Comparison of ENCODE assay signal across 26 cellular contexts in genomic region chr15:95176794-95177577, GRCh38.
DNase-seq lines count a peak whose midpoint lies in the region; ATAC-seq, FAIRE-seq and TF ChIP-seq lines count a peak whose summit lies in the region.
"Had no signal": no experiment of that assay in that cellular context is flagged by ENCODE, and none has a peak within 500 bp of the region (broad histone marks: within the 10 kb centered on the region; RNA-seq: fewer than 3 reads in every experiment).

No MANE protein-coding gene starts in this region.

- H3K4me3 ChIP-seq in IMR-90 (ENCODE audit: insufficient read depth, low read depth, low read length) (no peak overlapping the region), H1 (ENCODE audit: extremely low read depth in 1 of 4, insufficient read depth in 2 of 4, low read depth in 3 of 4, low read length in 4 of 4) (no peak overlapping the region), spleen (no peak overlapping the region)
- H3K4me3 ChIP-seq: cardiac muscle cell, esophagus squamous epithelium, lung, sigmoid colon, testis had no signal

- H3K9me1 ChIP-seq in IMR-90 (ENCODE audit: insufficient read depth, low read length), result no peaks in the 10 kb centered on the region; the same call in 1 of the 2 replicates

- H3K4ac ChIP-seq in IMR-90 (ENCODE audit: low read depth, low read length) (no peak overlapping the region), H1 (replicated peaks; ENCODE audit: insufficient read length, low read depth, low read length) (no peak overlapping the region)

- intact Hi-C loops in IMR-90 (cut with micrococcal nuclease) (no loop called here), spleen (cut with DNase I; ENCODE audit: low total_unique reads) (loop anchor here (10.0 kb wide), 1 partner anchor 58 kb away; no protein-coding TSS in a partner anchor)
- intact Hi-C loops in CD4-positive, alpha-beta T cell (cut with DNase I, micrococcal nuclease), result no loop called here

- CTCF ChIA-PET in IMR-90 (lab: Yijun Ruan, JAX) (interaction anchor here (0.6 kb wide), 1 partner anchor 48 kb away, joined by 3 read pairs; no protein-coding TSS in a partner anchor), H1 (lab: Charles Lee; ENCODE audit: partially characterized antibody) (no interaction called here)
- CTCF ChIA-PET in CD4-positive, alpha-beta T cell (lab: Charles Lee), result no interaction called here

- H4K20me1 ChIP-seq in IMR-90 (ENCODE audit: insufficient read depth, low read length) (no peaks in the 10 kb centered on the region), H1 (replicated peaks in 1 of 2; ENCODE audit: control insufficient read depth in 1 of 2, insufficient read depth in 2 of 2, low read length in 2 of 2) (no peaks in the 10 kb centered on the region)

- H3K9ac ChIP-seq in IMR-90 (ENCODE audit: low read depth, low read length) (no peak overlapping the region), H1 (replicated peaks in 1 of 4; ENCODE audit: extremely low read depth in 1 of 4, low read depth in 3 of 4, low read length in 3 of 4) (no peak overlapping the region)

- H2AFZ ChIP-seq in IMR-90 (replicated peaks; ENCODE audit: low read length, poor library complexity), result no peak overlapping the region
- H2AFZ ChIP-seq in H1 (ENCODE audit: low read length), result no peak overlapping the region

- H3K36me3 Mint-ChIP-seq in CD4-positive, alpha-beta T cell (ENCODE audit: low read depth), result no peaks in the 10 kb centered on the region
- no peaks in the 10 kb centered on the region for H3K36me3 Mint-ChIP-seq in stimulated activated naive B cell treated with anti-CD40 and anti-IgM and Interleukin-4, amounts not matched to agents 10 μg/mL and 1 μg/mL and 100 μg/mL, for 72 hours
- H3K36me3 Mint-ChIP-seq: activated naive CD8-positive, alpha-beta T cell had no signal

- H3K23ac ChIP-seq in IMR-90 (ENCODE audit: low read depth, low read length) (no peak overlapping the region), H1 (ENCODE audit: insufficient read length) (no peak overlapping the region)

- H4K8ac ChIP-seq in IMR-90 (ENCODE audit: low read depth in 2 of 2, low read length in 2 of 2) (no peak overlapping the region), H1 (ENCODE audit: extremely low read depth, insufficient read depth, low read length) (no peak overlapping the region)

- H2AK9ac ChIP-seq in IMR-90 (replicated peaks; ENCODE audit: low read depth, low read length, poor library complexity), result no peak overlapping the region

- no peak for ATAC-seq in IMR-90 (ENCODE audit: low read depth)
- no peak for ATAC-seq in CD4-positive, alpha-beta T cell (ENCODE audit: poor library complexity)
- ATAC-seq in stimulated activated naive B cell treated with anti-CD40 and anti-IgM and Interleukin-4, amounts not matched to agents 10 μg/mL and 1 μg/mL and 100 μg/mL, for 72 hours (replicated peaks), result no peak
- ATAC-seq: activated CD8-positive, alpha-beta T cell treated with anti-CD3 and anti-CD28 coated beads for 36 hours; Right ventricle myocardium inferior had no signal

- no peaks in the 10 kb centered on the region for H3K79me2 ChIP-seq in H1 (ENCODE audit: control insufficient read depth in 1 of 2, insufficient read depth in 2 of 2, low read length in 2 of 2)

- FAIRE-seq in TTC549 (lab: Jason Lieb, UNC) (peak; percentile 93), H1 (lab: Jason Lieb, UNC) (no peak)
- FAIRE-seq: H54, urothelium cell line had no signal

- H3K56ac ChIP-seq in IMR-90 (ENCODE audit: extremely low read depth, insufficient read depth, low read length) (no peak overlapping the region), H1 (replicated peaks; ENCODE audit: insufficient read length, low read depth, low read length) (no peak overlapping the region)

- H2AK5ac ChIP-seq in IMR-90 (ENCODE audit: low read depth, low read length), result no peak overlapping the region
- H2AK5ac ChIP-seq in H1 (ENCODE audit: low read depth, low read length), result no peak overlapping the region

- POLR2A ChIA-PET in IMR-90 (lab: Charles Lee; ENCODE audit: unreplicated experiment) (no interaction called here), H1 (lab: Charles Lee; ENCODE audit: partially characterized antibody) (no interaction called here)
- POLR2A ChIA-PET in CD4-positive, alpha-beta T cell (lab: Charles Lee), result no interaction called here

- DNase-seq in IMR-90 (no peak), H1 (ENCODE audit: low read depth in 1 of 2, low spot score in 2 of 2) (no peak), spleen (no peak), NCI-H446 treated with DMSO at 0.1 percent for 48 hours (lab: John Stamatoyannopoulos, UW) (no peak)
- no peak for DNase-seq in CD4-positive, alpha-beta T cell
- DNase-seq in stimulated activated naive B cell treated with anti-CD40 and anti-IgM and Interleukin-4, amounts not matched to agents 10 μg/mL and 1 μg/mL and 100 μg/mL, for 72 hours, result no peak
- DNase-seq: activated CD4-positive, alpha-beta T cell treated with anti-CD3 and anti-CD28 coated beads for 1 hour; activated CD8-positive, alpha-beta T cell treated with anti-CD3 and anti-CD28 coated beads for 36 hours; AML-193; aorta; endodermal cell; esophagus squamous epithelium; NCI-H1092 treated with DMSO at 0.1 percent for 48 hours; NCI-H187 treated with DMSO at 0.1 percent for 48 hours; NCI-H69; sigmoid colon; stimulated activated naive CD4-positive, alpha-beta T cell; T-helper 9 cell; testis had no signal

- H2BK12ac ChIP-seq in H1 (ENCODE audit: low read depth, low read length), result no peak overlapping the region

- H3K14ac ChIP-seq in IMR-90 (replicated peaks; ENCODE audit: low read depth, low read length), result no peak overlapping the region
- H3K14ac ChIP-seq in H1 (ENCODE audit: insufficient read length), result no peak overlapping the region

- H3K9me3 Mint-ChIP-seq in CD4-positive, alpha-beta T cell, result peaks cover 6% of the 10 kb centered on the region
- H3K9me3 Mint-ChIP-seq in stimulated activated naive B cell treated with anti-CD40 and anti-IgM and Interleukin-4, amounts not matched to agents 10 μg/mL and 1 μg/mL and 100 μg/mL, for 72 hours, result peaks cover 0 to 5% of the 10 kb centered on the region in 2 donors

- H2BK20ac ChIP-seq in IMR-90 (ENCODE audit: low read depth, low read length) (no peak overlapping the region), H1 (ENCODE audit: low read length) (no peak overlapping the region)

- dilution Hi-C loops in IMR-90 (cut with HindIII; ENCODE audit: low sequenced_read_pairs, unreplicated experiment), result no loop called here

- no peak overlapping the region for H3K4me3 Mint-ChIP-seq in CD4-positive, alpha-beta T cell
- no peak overlapping the region for H3K4me3 Mint-ChIP-seq in stimulated activated naive B cell treated with anti-CD40 and anti-IgM and Interleukin-4, amounts not matched to agents 10 μg/mL and 1 μg/mL and 100 μg/mL, for 72 hours
- H3K4me3 Mint-ChIP-seq: activated CD8-positive, alpha-beta T cell treated with anti-CD3 and anti-CD28 coated beads for 36 hours; activated naive CD8-positive, alpha-beta T cell; endodermal cell had no signal

- no peaks in the 10 kb centered on the region for H3K4me1 Mint-ChIP-seq in CD4-positive, alpha-beta T cell (ENCODE audit: low read depth)
- no peaks in the 10 kb centered on the region for H3K4me1 Mint-ChIP-seq in stimulated activated naive B cell treated with anti-CD40 and anti-IgM and Interleukin-4, amounts not matched to agents 10 μg/mL and 1 μg/mL and 100 μg/mL, for 72 hours
- H3K4me1 Mint-ChIP-seq: endodermal cell had no signal

- TF ChIP-seq RAD21 in IMR-90 (IDR thresholded peaks at IDR 0.05; ENCODE audit: low read length) (no peak), H1 (IDR thresholded peaks at IDR 0.05 in 1 of 2, conservative IDR thresholded peaks at IDR 0.05 in 1 of 2; ENCODE audit: low read depth in 2 of 2, low read length in 2 of 2) (peak; percentile 17 to 21; a peak in 2 of 4 replicates)

- in situ Hi-C loops in IMR-90 (cut with MboI; ENCODE audit: low sequenced_read_pairs), result no loop called here

- H3K27me3 Mint-ChIP-seq in CD4-positive, alpha-beta T cell, result peaks cover 3% of the 10 kb centered on the region
- H3K27me3 Mint-ChIP-seq in stimulated activated naive B cell treated with anti-CD40 and anti-IgM and Interleukin-4, amounts not matched to agents 10 μg/mL and 1 μg/mL and 100 μg/mL, for 72 hours, result no peaks in the 10 kb centered on the region

- BruUV-seq in IMR-90 (replicated peaks; lab: Mats Ljungman, UMichigan), result no TSS peak

- WGBS in IMR-90 (ENCODE audit: extremely low coverage in 2 of 2, insufficient read length in 1 of 2), 2 experiments, result no CpG with 5 or more reads among the region's 6 CpGs
- 96% methylated on average over 6 of the region's 6 CpGs; no CpG with 5 or more reads in 1 of the 2 experiments for WGBS in H1 (ENCODE audit: extremely low coverage in 1 of 2, insufficient coverage in 1 of 2, insufficient read length in 1 of 2, insufficient replicate concordance in 2 of 2, low coverage in 1 of 2, low lambda C conversion rate in 2 of 2, missing lambda C conversion rate in 1 of 2), 2 experiments
- WGBS in spleen, 5 donors, result 69 to 83% (median 78%) methylated on average over 6 of the region's 6 CpGs

- no peak overlapping the region for H3K27ac ChIP-seq in IMR-90 (ENCODE audit: insufficient read depth, low read length)
- no peak overlapping the region for H3K27ac ChIP-seq in H1 (ENCODE audit: low read depth, low read length)
- H3K27ac ChIP-seq in spleen, result peak overlapping the region in 6 of 8 donors; percentile 12 to 59 (median 36)
- H3K27ac ChIP-seq in CD4-positive, alpha-beta T cell (ENCODE audit: low read depth, low read length), result no peak overlapping the region
- H3K27ac ChIP-seq: cardiac muscle cell, esophagus squamous epithelium, sigmoid colon, testis had no signal

- H3K79me1 ChIP-seq in IMR-90 (ENCODE audit: low read depth in 1 of 2, low read length in 2 of 2) (no peaks in the 10 kb centered on the region), H1 (ENCODE audit: low read depth, low read length) (no peaks in the 10 kb centered on the region)

- TF ChIP-seq CTCF in IMR-90 (conservative IDR thresholded peaks at IDR 0.05; ENCODE audit: low read depth, low read length) (no peak), H1 (IDR thresholded peaks at IDR 0.05; ENCODE audit: control extremely low read depth in 1 of 3, insufficient read depth in 1 of 3, low read depth in 1 of 3, low read length in 3 of 3) (no peak), spleen (IDR thresholded peaks at IDR 0.05 in 8 of 11, conservative IDR thresholded peaks at IDR 0.05 in 3 of 11) (no peak)
- no peak for TF ChIP-seq CTCF in CD4-positive, alpha-beta T cell (IDR thresholded peaks at IDR 0.05)

- H4K5ac ChIP-seq in IMR-90 (ENCODE audit: low read depth, low read length), result no peak overlapping the region
- H4K5ac ChIP-seq in H1 (ENCODE audit: insufficient read length, low read depth, low read length), result no peak overlapping the region

- H2BK5ac ChIP-seq in IMR-90 (ENCODE audit: low read depth, low read length, poor library complexity, severe bottlenecking) (no peak overlapping the region), H1 (ENCODE audit: low read depth, low read length) (no peak overlapping the region)

- H3K36me3 ChIP-seq in IMR-90 (ENCODE audit: control insufficient read depth, insufficient read depth, low read length) (no peaks in the 10 kb centered on the region), H1 (ENCODE audit: control insufficient read depth in 2 of 4, insufficient read depth in 4 of 4, low read length in 3 of 4) (no peaks in the 10 kb centered on the region), spleen (no peaks in the 10 kb centered on the region)
- H3K36me3 ChIP-seq: cardiac muscle cell, esophagus squamous epithelium, sigmoid colon had no signal

- no peak for TF ChIP-seq POLR2A in IMR-90 (IDR thresholded peaks at IDR 0.05; ENCODE audit: low read depth, low read length)
- no peak for TF ChIP-seq POLR2A in H1 (IDR thresholded peaks at IDR 0.05; ENCODE audit: control extremely low read depth in 1 of 2, low read depth in 2 of 2, low read length in 2 of 2)
- TF ChIP-seq POLR2A in spleen (IDR thresholded peaks at IDR 0.05), result no peak

- H2BK15ac ChIP-seq in IMR-90 (ENCODE audit: low read depth, low read length) (no peak overlapping the region), H1 (ENCODE audit: low read length) (no peak overlapping the region)

- H3K9me3 ChIP-seq in IMR-90 (ENCODE audit: control insufficient read depth, insufficient read depth, low read length) (peaks cover 5% of the 10 kb centered on the region; the same call in 1 of the 2 replicates), H1 (ENCODE audit: insufficient read depth in 2 of 2, low read depth in 1 of 2, low read length in 1 of 2) (no peaks in the 10 kb centered on the region), spleen (peaks cover 0 to 28% (median 22%) of the 10 kb centered on the region in 8 donors)
- no peaks in the 10 kb centered on the region for H3K9me3 ChIP-seq in CD4-positive, alpha-beta T cell (ENCODE audit: control insufficient read depth, low read length)
- H3K9me3 ChIP-seq: sigmoid colon, testis had no signal

- H3K4me2 ChIP-seq in IMR-90 (ENCODE audit: low read depth, low read length), result no peak overlapping the region
- no peak overlapping the region for H3K4me2 ChIP-seq in H1 (ENCODE audit: insufficient read depth in 1 of 2, low read depth in 2 of 2, low read length in 2 of 2)

- H3K4me1 ChIP-seq in IMR-90 (ENCODE audit: control insufficient read depth, insufficient read depth, low read length) (no peaks in the 10 kb centered on the region), H1 (replicated peaks in 1 of 4; ENCODE audit: control insufficient read depth in 3 of 4, insufficient read depth in 4 of 4, low read length in 3 of 4) (no peaks in the 10 kb centered on the region), spleen (no peaks in the 10 kb centered on the region)
- H3K4me1 ChIP-seq: esophagus squamous epithelium, sigmoid colon, testis had no signal

- H4K91ac ChIP-seq in IMR-90 (ENCODE audit: insufficient read depth, low read depth, low read length) (no peak overlapping the region), H1 (replicated peaks; ENCODE audit: insufficient read length, low read length) (no peak overlapping the region)

- no peak for TF ChIP-seq EP300 in H1 (IDR thresholded peaks at IDR 0.05; ENCODE audit: borderline replicate concordance in 1 of 2, low read depth in 2 of 2, low read length in 2 of 2)

- H3K27ac Mint-ChIP-seq in CD4-positive, alpha-beta T cell, result no peak overlapping the region
- H3K27ac Mint-ChIP-seq in stimulated activated naive B cell treated with anti-CD40 and anti-IgM and Interleukin-4, amounts not matched to agents 10 μg/mL and 1 μg/mL and 100 μg/mL, for 72 hours, result no peak overlapping the region
- H3K27ac Mint-ChIP-seq: activated CD8-positive, alpha-beta T cell treated with anti-CD3 and anti-CD28 coated beads for 36 hours; activated naive CD8-positive, alpha-beta T cell; endodermal cell had no signal

- H3K27me3 ChIP-seq in IMR-90 (ENCODE audit: control insufficient read depth, insufficient read depth, low read length), result no peaks in the 10 kb centered on the region
- H3K27me3 ChIP-seq in H1 (replicated peaks in 1 of 4; ENCODE audit: control insufficient read depth in 3 of 4, extremely low read depth in 1 of 4, insufficient read depth in 3 of 4, low read length in 3 of 4), result no peaks in the 10 kb centered on the region
- H3K27me3 ChIP-seq in spleen (replicated peaks in 1 of 7), result no peaks in the 10 kb centered on the region
- no peaks in the 10 kb centered on the region for H3K27me3 ChIP-seq in CD4-positive, alpha-beta T cell (ENCODE audit: control insufficient read depth, insufficient read depth, low read length)
- H3K27me3 ChIP-seq: cardiac muscle cell, esophagus squamous epithelium, sigmoid colon, testis had no signal

- H2BK120ac ChIP-seq in IMR-90 (ENCODE audit: low read depth, low read length) (no peak overlapping the region), H1 (replicated peaks; ENCODE audit: low read depth, low read length) (no peak overlapping the region)

- no peak overlapping the region for H3K18ac ChIP-seq in IMR-90 (ENCODE audit: low read depth, low read length)
- H3K18ac ChIP-seq in H1 (ENCODE audit: extremely low read depth, low read length), result no peak overlapping the region

- no peaks in the 10 kb centered on the region for H3K23me2 ChIP-seq in H1 (ENCODE audit: low read depth, low read length)

Comparison
In these comparisons a context has a peak if more than half of its experiments do, and no peak if none do; other contexts are left out.
1. H3K27ac ChIP-seq: peak in spleen (6 of 8); none in IMR-90 (single experiment), H1 (single experiment) and CD4-positive, alpha-beta T cell (single experiment).